In the genomic region with DNA sequence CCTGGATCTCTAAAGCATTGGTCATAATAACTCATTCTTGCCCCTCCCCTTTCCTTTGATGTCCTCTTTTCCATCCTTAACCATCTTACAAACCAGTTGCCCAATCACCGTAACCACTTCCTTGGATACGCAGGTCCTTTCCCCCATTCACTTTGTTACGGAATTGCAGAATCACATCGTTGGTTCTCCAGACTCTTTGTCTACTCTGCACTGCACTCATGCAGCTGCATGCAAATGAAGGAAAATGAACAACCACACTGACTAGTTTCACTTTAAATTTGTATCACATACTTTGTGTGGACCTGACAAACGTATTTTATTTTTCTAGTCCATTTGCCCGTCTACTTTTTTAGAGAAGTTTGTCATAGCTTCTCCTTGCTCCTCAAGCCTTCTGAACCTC, we compare ENCODE assay signal across 12 cellular contexts.
"Had no signal": no experiment of that assay in that cellular context is flagged by ENCODE, and none has a peak within 500 bp of the region (broad histone marks: within the 10 kb centered on the region; RNA-seq: fewer than 3 reads in every experiment).

No MANE protein-coding gene starts in this region.

- ATAC-seq: activated CD4-positive, alpha-beta T cell treated with anti-CD3 and anti-CD28 coated beads for 36 hours; activated CD8-positive, alpha-beta T cell treated with anti-CD3 and anti-CD28 coated beads, Interleukin-2, amount 10 ng/mL, durations not matched to agents 7 days and 5 days; foreskin keratinocyte; left colon; stimulated activated naive CD8-positive, alpha-beta T cell treated with anti-CD3 and anti-CD28 coated beads, Interleukin-15, amount 100 ng/mL, for 72 hours had no signal

- DNase-seq: activated CD4-positive, alpha-beta T cell treated with anti-CD3 and anti-CD28 coated beads for 36 hours; activated CD8-positive, alpha-beta memory T cell treated with anti-CD3 and anti-CD28 coated beads, Interleukin-2, amount 50 U/mL, for 48 hours; activated CD8-positive, alpha-beta T cell treated with anti-CD3 and anti-CD28 coated beads, Interleukin-2, amount 10 ng/mL, durations not matched to agents 7 days and 5 days; activated naive CD4-positive, alpha-beta T cell; aorta; foreskin keratinocyte; left colon; naive B cell; stimulated activated CD4-positive, alpha-beta T cell treated with anti-CD3 and anti-CD28 coated beads, Interleukin-15, amount 100 ng/mL, for 24 hours; stimulated activated CD4-positive, alpha-beta T cell treated with anti-CD3 and anti-CD28 coated beads, Interleukin-4, amount 100 ng/mL, for 24 hours; stimulated activated naive CD8-positive, alpha-beta T cell treated with anti-CD3 and anti-CD28 coated beads, Interleukin-15, amount 100 ng/mL, for 72 hours; testis had no signal
